Comparison of ENCODE assay signal across 17 cellular contexts in the genomic region with DNA sequence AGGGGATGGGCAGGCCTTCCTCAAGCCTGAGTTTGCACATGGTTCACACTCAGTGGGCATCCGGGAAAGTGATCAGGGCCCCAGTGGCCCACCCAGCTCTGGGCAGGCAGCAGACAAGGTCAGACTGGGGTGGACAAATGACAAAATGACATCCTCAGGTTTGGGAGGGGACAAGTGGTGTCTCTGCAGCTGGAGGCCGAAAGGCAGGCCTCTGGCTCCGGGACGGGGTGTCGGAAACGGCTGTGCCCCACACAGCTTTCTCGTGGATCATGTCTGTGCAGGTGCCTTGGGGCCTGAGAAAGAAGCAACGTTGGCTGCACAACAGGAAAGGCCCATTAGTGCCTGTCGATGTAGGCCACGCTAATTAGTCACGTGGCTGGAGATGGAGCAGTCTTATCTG. TPM values are rescaled to one million over a fixed set of nuclear protein-coding genes. Genes with fewer than 3 reads are reported as not detected.
"Had no signal": no experiment of that assay in that cellular context is flagged by ENCODE, and none has a peak within 500 bp of the region (broad histone marks: within the 10 kb centered on the region; RNA-seq: fewer than 3 reads in every experiment).

No MANE protein-coding gene starts in this region.

- H3K4me1 Mint-ChIP-seq: naive thymus-derived CD4-positive, alpha-beta T cell; nephron progenitor cell had no signal

- H3K27ac ChIP-seq: epithelial cell of prostate, esophagus muscularis mucosa, gastrocnemius medialis, sigmoid colon, skin epidermis had no signal

- H3K4me1 ChIP-seq: esophagus muscularis mucosa, gastrocnemius medialis, sigmoid colon had no signal

- H3K9me3 ChIP-seq: gastrocnemius medialis, sigmoid colon had no signal

- H3K27ac Mint-ChIP-seq: dendritic cell treated with granulocyte-macrophage colony-stimulating factor and Interleukin-4, amounts not matched to agents 40 ng/mL and 50 ng/mL, for 4 days; effector memory CD8-positive, alpha-beta T cell; naive thymus-derived CD4-positive, alpha-beta T cell; nephron progenitor cell had no signal

- H3K9me3 Mint-ChIP-seq: dendritic cell treated with granulocyte-macrophage colony-stimulating factor and Interleukin-4, amounts not matched to agents 40 ng/mL and 50 ng/mL, for 4 days; effector memory CD8-positive, alpha-beta T cell; nephron progenitor cell had no signal

- ATAC-seq: effector memory CD8-positive, alpha-beta T cell; gastrocnemius medialis; left colon; left ventricle myocardium superior; naive thymus-derived CD4-positive, alpha-beta T cell had no signal

- DNase-seq: effector memory CD8-positive, alpha-beta T cell; gastrocnemius medialis; left colon; left ventricle myocardium superior; mesendoderm; naive thymus-derived CD4-positive, alpha-beta T cell; nephron progenitor cell; sigmoid colon; stimulated activated CD4-positive, alpha-beta T cell treated with anti-CD3 and anti-CD28 coated beads, Interleukin-12 subunit alpha, Interleukin-12 subunit beta, amount 100 ng/mL, for 4 hours; stimulated activated naive CD4-positive, alpha-beta T cell; trophoblast cell had no signal

- H3K36me3 Mint-ChIP-seq: naive thymus-derived CD4-positive, alpha-beta T cell had no signal

- H3K27me3 Mint-ChIP-seq: dendritic cell treated with granulocyte-macrophage colony-stimulating factor and Interleukin-4, amounts not matched to agents 40 ng/mL and 50 ng/mL, for 4 days had no signal

- H3K4me3 Mint-ChIP-seq: dendritic cell treated with granulocyte-macrophage colony-stimulating factor and Interleukin-4, amounts not matched to agents 40 ng/mL and 50 ng/mL, for 4 days; effector memory CD8-positive, alpha-beta T cell; naive thymus-derived CD4-positive, alpha-beta T cell; nephron progenitor cell had no signal

- H3K36me3 ChIP-seq: esophagus muscularis mucosa, gastrocnemius medialis, sigmoid colon had no signal

- H3K27me3 ChIP-seq: sigmoid colon had no signal

- H3K4me3 ChIP-seq: esophagus muscularis mucosa, gastrocnemius medialis, sigmoid colon, skin epidermis had no signal

RNA-seq across cellular contexts. Expression of a gene that starts 44.0 kb away (rescaled TPM):
- total RNA-seq: fibroblast of villous mesenchyme; kidney epithelial cell; left colon; left ventricle myocardium superior; naive thymus-derived CD4-positive, alpha-beta T cell had no signal
- polyA plus RNA-seq: naive thymus-derived CD4-positive, alpha-beta T cell had no signal
